In genomic region chrX:98067611-98068010, GRCh38 we compare ENCODE assay signal across 25 cellular contexts.
DNase-seq lines count a peak whose midpoint lies in the region; ATAC-seq, FAIRE-seq and TF ChIP-seq lines count a peak whose summit lies in the region.
"Had no signal": no experiment of that assay in that cellular context is flagged by ENCODE, and none has a peak within 500 bp of the region (broad histone marks: within the 10 kb centered on the region; RNA-seq: fewer than 3 reads in every experiment).

No MANE protein-coding gene starts in this region.

- H3K9ac ChIP-seq in astrocyte (ENCODE audit: low read length): no peak overlapping the region
- H3K9ac ChIP-seq in smooth muscle cell (ENCODE audit: low read depth): no peak overlapping the region

- H3K27me3 ChIP-seq in cardiac muscle cell: no peaks in the 10 kb centered on the region
- no peaks in the 10 kb centered on the region for H3K27me3 ChIP-seq in astrocyte (ENCODE audit: insufficient read depth, low read length)
- H3K27me3 ChIP-seq in hepatocyte: no peaks in the 10 kb centered on the region
- H3K27me3 ChIP-seq in smooth muscle cell (ENCODE audit: low read depth): no peaks in the 10 kb centered on the region
- H3K27me3 ChIP-seq in A673 (replicated peaks; ENCODE audit: insufficient read depth, low read depth, low read length, poor library complexity): no peaks in the 10 kb centered on the region
- H3K27me3 ChIP-seq: spleen, vagina had no signal

- H3K4me3 ChIP-seq in cardiac muscle cell (no peak overlapping the region), astrocyte (ENCODE audit: insufficient read depth, low read depth, low read length) (peak overlapping the region; percentile 23), hepatocyte (no peak overlapping the region), smooth muscle cell (no peak overlapping the region), A673 (ENCODE audit: low read depth, low read length, poor library complexity, severe bottlenecking) (no peak overlapping the region)
- H3K4me3 ChIP-seq: spleen, vagina had no signal

- no peaks in the 10 kb centered on the region for H3K27me3 Mint-ChIP-seq in astrocyte (ENCODE audit: low read depth, unreplicated experiment)
- H3K27me3 Mint-ChIP-seq: activated CD4-positive, alpha-beta T cell treated with anti-CD3 and anti-CD28 coated beads, Interleukin-2, amount 10 ng/mL, durations not matched to agents 7 days and 5 days; CD4-positive, CD25-positive, alpha-beta regulatory T cell; naive thymus-derived CD8-positive, alpha-beta T cell; progenitor cell of endocrine pancreas had no signal

- H3K9me2 ChIP-seq in hepatocyte (replicated peaks; ENCODE audit: insufficient read depth): no peaks in the 10 kb centered on the region

- POLR2A ChIA-PET in A673 (lab: Charles Lee; ENCODE audit: low non-redundant PET): no interaction called here

- intact Hi-C loops in cardiac septum (cut with DNase I) (no loop called here), A673 (cut with micrococcal nuclease; ENCODE audit: unreplicated experiment) (no loop called here)

- H3K4me2 ChIP-seq in astrocyte (ENCODE audit: low read length): peak overlapping the region; percentile 8
- H3K4me2 ChIP-seq in hepatocyte: peak overlapping the region; percentile 15
- peak overlapping the region; percentile 55 for H3K4me2 ChIP-seq in smooth muscle cell

- H3F3A ChIP-seq in smooth muscle cell (ENCODE audit: low read depth): no peaks in the 10 kb centered on the region

- H3K4me1 Mint-ChIP-seq in astrocyte (ENCODE audit: low read depth, unreplicated experiment): peaks cover 36% of the 10 kb centered on the region
- H3K4me1 Mint-ChIP-seq: activated CD4-positive, alpha-beta T cell treated with anti-CD3 and anti-CD28 coated beads, Interleukin-2, amount 10 ng/mL, durations not matched to agents 7 days and 5 days; CD4-positive, CD25-positive, alpha-beta regulatory T cell had no signal

- no peak for ATAC-seq in GM18868 (IDR thresholded peaks at IDR 0.05; ENCODE audit: unreplicated experiment)
- ATAC-seq: naive thymus-derived CD8-positive, alpha-beta T cell had no signal

- H3K4me3 Mint-ChIP-seq in astrocyte (ENCODE audit: unreplicated experiment): no peak overlapping the region
- H3K4me3 Mint-ChIP-seq: activated CD4-positive, alpha-beta T cell treated with anti-CD3 and anti-CD28 coated beads, Interleukin-2, amount 10 ng/mL, durations not matched to agents 7 days and 5 days; CD4-positive, CD25-positive, alpha-beta regulatory T cell; naive thymus-derived CD8-positive, alpha-beta T cell had no signal

- H3K4me1 ChIP-seq in cardiac muscle cell (ENCODE audit: low read depth) (peaks cover 6% of the 10 kb centered on the region), astrocyte (ENCODE audit: insufficient read depth, low read length) (peaks cover 5% of the 10 kb centered on the region), hepatocyte (ENCODE audit: insufficient read depth) (no peaks in the 10 kb centered on the region), smooth muscle cell (ENCODE audit: low read depth) (peaks cover 22% of the 10 kb centered on the region), A673 (ENCODE audit: insufficient read depth, low read length, poor library complexity, severe bottlenecking) (no peaks in the 10 kb centered on the region)
- H3K4me1 ChIP-seq: spleen, vagina had no signal

- CTCF ChIA-PET in A673 (lab: Charles Lee): no interaction called here

- DNase-seq in cardiac muscle cell (ENCODE audit: low read depth in 1 of 2, low spot score in 1 of 2) (no peak), cardiac septum (ENCODE audit: low spot score) (no peak), astrocyte (ENCODE audit: low read depth) (peak; percentile 33), hepatocyte (ENCODE audit: low spot score) (peak; percentile 26), smooth muscle cell (lab: John Stamatoyannopoulos, UW; ENCODE audit: unreplicated experiment) (no peak), A673 (ENCODE audit: low spot score) (no peak)
- DNase-seq in activated CD4-positive, alpha-beta T cell treated with anti-CD3 and anti-CD28 coated beads for 4 hours: no peak
- DNase-seq: activated CD4-positive, alpha-beta T cell treated with anti-CD3 and anti-CD28 coated beads, Interleukin-2, amount 10 ng/mL, durations not matched to agents 7 days and 5 days; activated effector memory CD4-positive, alpha-beta T cell treated with Interleukin-2 at 50 U/mL for 16 hours; CD4-positive, CD25-positive, alpha-beta regulatory T cell; effector CD8-positive, alpha-beta T cell; hippocampal formation; islet precursor cell; Karpas-422; mammary epithelial cell; naive thymus-derived CD8-positive, alpha-beta T cell; NCI-H1105 treated with DMSO at 0.1 percent for 48 hours; NCI-H2107; spleen; substantia nigra had no signal

- H2AFZ ChIP-seq in astrocyte (ENCODE audit: low read depth, low read length) (no peak overlapping the region), hepatocyte (no peak overlapping the region), smooth muscle cell (ENCODE audit: low read depth) (peak overlapping the region; percentile 83)

- FAIRE-seq in astrocyte (lab: Jason Lieb, UNC): peak; percentile 97
- FAIRE-seq: A204.1, TTC549 had no signal

- no peaks in the 10 kb centered on the region for H3K9me3 Mint-ChIP-seq in astrocyte (ENCODE audit: unreplicated experiment)
- H3K9me3 Mint-ChIP-seq: activated CD4-positive, alpha-beta T cell treated with anti-CD3 and anti-CD28 coated beads, Interleukin-2, amount 10 ng/mL, durations not matched to agents 7 days and 5 days had no signal

- 31% methylated on average over 3 of the region's 3 CpGs for WGBS in hepatocyte (ENCODE audit: low lambda C conversion rate, missing lambda C conversion rate)
- 17% methylated on average over 3 of the region's 3 CpGs for WGBS in smooth muscle cell (ENCODE audit: low lambda C conversion rate)

- H3K27ac ChIP-seq in cardiac muscle cell (peak overlapping the region; percentile 4), astrocyte (ENCODE audit: low read depth, low read length) (no peak overlapping the region), hepatocyte (peak overlapping the region; percentile 73), smooth muscle cell (ENCODE audit: low read depth) (peak overlapping the region; percentile 59), A673 (ENCODE audit: low read depth, low read length, poor library complexity, severe bottlenecking) (no peak overlapping the region)
- H3K27ac ChIP-seq: spleen, vagina had no signal

- TF ChIP-seq CTCF in cardiac muscle cell (IDR thresholded peaks at IDR 0.05; ENCODE audit: low read depth, low read length): no peak
- no peak for TF ChIP-seq CTCF in astrocyte (IDR thresholded peaks at IDR 0.05; ENCODE audit: insufficient read depth, low read depth, low read length)
- TF ChIP-seq CTCF in hepatocyte (IDR thresholded peaks at IDR 0.05; ENCODE audit: poor library complexity): no peak
- no peak for TF ChIP-seq CTCF in smooth muscle cell (IDR thresholded peaks at IDR 0.05; ENCODE audit: borderline replicate concordance, insufficient read depth, poor library complexity, severe bottlenecking)
- TF ChIP-seq CTCF in A673 (conservative IDR thresholded peaks at IDR 0.05; ENCODE audit: low read depth, low read length): no peak

- peak overlapping the region; percentile 38 for H3K27ac Mint-ChIP-seq in astrocyte (ENCODE audit: unreplicated experiment)
- H3K27ac Mint-ChIP-seq: activated CD4-positive, alpha-beta T cell treated with anti-CD3 and anti-CD28 coated beads, Interleukin-2, amount 10 ng/mL, durations not matched to agents 7 days and 5 days; CD4-positive, CD25-positive, alpha-beta regulatory T cell; naive thymus-derived CD8-positive, alpha-beta T cell; progenitor cell of endocrine pancreas had no signal

- H3K36me3 ChIP-seq in cardiac muscle cell (no peaks in the 10 kb centered on the region), astrocyte (ENCODE audit: insufficient read depth, low read length) (no peaks in the 10 kb centered on the region), hepatocyte (replicated peaks; ENCODE audit: insufficient read depth, low read depth) (no peaks in the 10 kb centered on the region), smooth muscle cell (ENCODE audit: low read depth) (no peaks in the 10 kb centered on the region), A673 (ENCODE audit: insufficient read depth, low read length, poor library complexity, severe bottlenecking) (no peaks in the 10 kb centered on the region)
- H3K36me3 ChIP-seq: spleen, vagina had no signal

- no TSS peak for BruUV-seq in A673 (replicated peaks; lab: Mats Ljungman, UMichigan)

- no peaks in the 10 kb centered on the region for H4K20me1 ChIP-seq in astrocyte (ENCODE audit: insufficient read depth, low read length)
- no peaks in the 10 kb centered on the region for H4K20me1 ChIP-seq in hepatocyte (ENCODE audit: insufficient read depth, poor library complexity, severe bottlenecking)
- no peaks in the 10 kb centered on the region for H4K20me1 ChIP-seq in smooth muscle cell (ENCODE audit: low read depth)

- no peaks in the 10 kb centered on the region for H3K79me2 ChIP-seq in astrocyte (ENCODE audit: insufficient read depth, low read length)
- no peaks in the 10 kb centered on the region for H3K79me2 ChIP-seq in hepatocyte
- H3K79me2 ChIP-seq in smooth muscle cell (ENCODE audit: low read depth): no peaks in the 10 kb centered on the region

- no peaks in the 10 kb centered on the region for H3K9me3 ChIP-seq in cardiac muscle cell (ENCODE audit: low read depth)
- no peaks in the 10 kb centered on the region for H3K9me3 ChIP-seq in astrocyte (ENCODE audit: insufficient read depth, low read depth, low read length)
- H3K9me3 ChIP-seq in hepatocyte (ENCODE audit: low read depth): no peaks in the 10 kb centered on the region
- no peaks in the 10 kb centered on the region for H3K9me3 ChIP-seq in smooth muscle cell (replicated peaks; ENCODE audit: low read depth)
- H3K9me3 ChIP-seq in A673 (ENCODE audit: low read depth, low read length, poor library complexity, severe bottlenecking): no peaks in the 10 kb centered on the region
- H3K9me3 ChIP-seq: spleen, vagina had no signal

- no peaks in the 10 kb centered on the region for H3K36me3 Mint-ChIP-seq in astrocyte (ENCODE audit: low read depth, unreplicated experiment)
- H3K36me3 Mint-ChIP-seq: CD4-positive, CD25-positive, alpha-beta regulatory T cell; naive thymus-derived CD8-positive, alpha-beta T cell had no signal

Comparison
In these comparisons a context has a peak if more than half of its experiments do, and no peak if none do; other contexts are left out.
1. DNase-seq: peak in astrocyte (single experiment) and hepatocyte (single experiment); none in cardiac muscle cell (0 of 2), cardiac septum (single experiment), smooth muscle cell (single experiment), A673 (single experiment) and activated CD4-positive, alpha-beta T cell treated with anti-CD3 and anti-CD28 coated beads for 4 hours (0 of 2).
2. H3K27ac ChIP-seq: peak in cardiac muscle cell (single experiment), hepatocyte (single experiment) and smooth muscle cell (single experiment); none in astrocyte (single experiment) and A673 (single experiment).
3. Peak in every context shown above with its lines, with median percentiles within 50 percentile points of each other: H3K4me2 ChIP-seq.